In the genomic region with DNA sequence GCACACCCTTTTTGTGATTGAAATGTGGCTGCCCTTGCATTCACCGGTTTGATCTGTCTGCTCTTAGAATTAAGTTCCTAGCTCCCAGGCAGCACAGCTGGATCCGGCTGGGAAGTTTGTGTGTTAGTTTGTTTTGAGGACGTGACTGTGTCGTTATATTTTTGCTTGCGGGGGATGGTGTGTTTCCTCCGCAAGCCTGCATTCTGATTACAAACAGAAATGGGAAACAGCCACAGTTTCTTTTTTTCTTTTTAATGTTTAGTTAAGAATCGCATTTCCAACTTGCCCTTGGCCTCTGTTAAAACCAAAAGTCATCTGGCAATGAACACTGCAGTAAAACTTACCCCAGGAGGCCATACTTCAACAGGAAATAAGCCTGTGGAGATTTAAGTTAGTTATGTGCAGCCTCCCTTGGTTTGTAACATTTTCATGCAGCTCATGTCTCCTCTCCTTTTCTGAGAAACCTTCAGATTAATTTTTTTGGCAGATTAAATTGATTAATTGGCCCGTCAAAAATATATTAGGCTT, we compare ENCODE assay signal across 8 cellular contexts. TPM values are rescaled to one million over a fixed set of nuclear protein-coding genes. Genes with fewer than 3 reads are reported as not detected.
A peak's percentile ranks its signal among the peaks of the same experiment; 100 is the strongest.
DNase-seq lines count a peak whose midpoint lies in the region; ATAC-seq and TF ChIP-seq lines count a peak whose summit lies in the region.

No MANE protein-coding gene starts in this region.

- POLR2A ChIA-PET in activated CD4-positive, alpha-beta memory T cell treated with anti-CD3 and anti-CD28 coated beads, Interleukin-2, amount 10 ng/mL, durations not matched to agents 7 days and 5 days (lab: Charles Lee), result interaction anchor here (0.6 to 2.4 kb wide), 12 partner anchors 8 to 714 kb away, joined by 3 to 16 read pairs (median 6); no protein-coding TSS in a partner anchor

- no peak for TF ChIP-seq POLR2A in prostate gland (IDR thresholded peaks at IDR 0.05)

- CTCF ChIA-PET in activated CD4-positive, alpha-beta memory T cell treated with anti-CD3 and anti-CD28 coated beads, Interleukin-2, amount 10 ng/mL, durations not matched to agents 7 days and 5 days (lab: Charles Lee), result interaction anchor here (0.7 to 1.4 kb wide), 3 partner anchors 9 to 150 kb away, joined by 3 to 4 read pairs (median 3); no protein-coding TSS in a partner anchor

- 1 to 2% methylated on average over 8 of the region's 8 CpGs for whole genome bisulfite sequencing in heart right ventricle, 2 donors
- WGBS in prostate gland, result 1% methylated on average over 8 of the region's 8 CpGs

- no peaks in the 10 kb centered on the region for H3K9me3 Mint-ChIP-seq in activated CD4-positive, alpha-beta memory T cell treated with anti-CD3 and anti-CD28 coated beads, Interleukin-2, amount 10 ng/mL, durations not matched to agents 7 days and 5 days

- H3K36me3 ChIP-seq in heart right ventricle, result no peaks in the 10 kb centered on the region
- no peaks in the 10 kb centered on the region for H3K36me3 ChIP-seq in prostate gland

- H3K4me1 ChIP-seq in heart right ventricle (peaks cover 0 to 49% (median 44%) of the 10 kb centered on the region in 9 donors), prostate gland (replicated peaks) (no peaks in the 10 kb centered on the region)

- H3K9me3 ChIP-seq in heart right ventricle, result no peaks in the 10 kb centered on the region
- H3K9me3 ChIP-seq in prostate gland, result no peaks in the 10 kb centered on the region

- DNase-seq in GM03348 (ENCODE audit: low spot score) (peak; percentile 24), heart right ventricle (peak in 1 of 2 donors; percentile 52), prostate gland (ENCODE audit: low spot score) (no peak), DMS153 treated with DMSO at 0.1 percent for 48 hours (lab: John Stamatoyannopoulos, UW; ENCODE audit: unreplicated experiment) (no peak)
- no peak for DNase-seq in activated CD4-positive, alpha-beta memory T cell treated with anti-CD3 and anti-CD28 coated beads, Interleukin-2, amount 10 ng/mL, durations not matched to agents 7 days and 5 days

- H3K27ac ChIP-seq in heart right ventricle (peak overlapping the region; percentile 82 to 99 (median 95)), prostate gland (peak overlapping the region; percentile 84 to 89)

- peak overlapping the region; percentile 77 to 99 (median 92) for H3K4me3 ChIP-seq in heart right ventricle
- H3K4me3 ChIP-seq in prostate gland, result peak overlapping the region; percentile 71 to 88

- H3K4me1 Mint-ChIP-seq in activated CD4-positive, alpha-beta memory T cell treated with anti-CD3 and anti-CD28 coated beads, Interleukin-2, amount 10 ng/mL, durations not matched to agents 7 days and 5 days, result peaks cover 47% of the 10 kb centered on the region

- H3K27me3 ChIP-seq in heart right ventricle, result no peaks in the 10 kb centered on the region
- no peaks in the 10 kb centered on the region for H3K27me3 ChIP-seq in prostate gland (replicated peaks; ENCODE audit: insufficient read depth)

- H3K36me3 Mint-ChIP-seq in activated CD4-positive, alpha-beta memory T cell treated with anti-CD3 and anti-CD28 coated beads, Interleukin-2, amount 10 ng/mL, durations not matched to agents 7 days and 5 days (ENCODE audit: low read depth), result peaks cover 9% of the 10 kb centered on the region

- ATAC-seq in HG03159 (IDR thresholded peaks at IDR 0.05; ENCODE audit: unreplicated experiment), result peak; percentile 3
- peak in 6 of 8 donors; percentile 28 to 57 (median 40) for ATAC-seq in heart right ventricle
- ATAC-seq in HG02571 (IDR thresholded peaks at IDR 0.05; ENCODE audit: unreplicated experiment), result no peak
- ATAC-seq in HG02852 (IDR thresholded peaks at IDR 0.05; ENCODE audit: unreplicated experiment), result no peak

- H3K4me3 Mint-ChIP-seq in activated CD4-positive, alpha-beta memory T cell treated with anti-CD3 and anti-CD28 coated beads, Interleukin-2, amount 10 ng/mL, durations not matched to agents 7 days and 5 days, result peak overlapping the region; percentile 98

- H3K27ac Mint-ChIP-seq in activated CD4-positive, alpha-beta memory T cell treated with anti-CD3 and anti-CD28 coated beads, Interleukin-2, amount 10 ng/mL, durations not matched to agents 7 days and 5 days, result peak overlapping the region; percentile 97

- intact Hi-C loops in heart right ventricle (cut with DNase I), result loop anchor here in 3 of 10 donors (2.0 to 5.0 kb wide), 2 partner anchors 47 to 54 kb away; no protein-coding TSS in a partner anchor
- intact Hi-C loops in prostate gland (cut with DNase I), result no loop called here

- TF ChIP-seq CTCF in heart right ventricle (IDR thresholded peaks at IDR 0.05) (no peak), prostate gland (IDR thresholded peaks at IDR 0.05) (no peak)

- peaks cover 4% of the 10 kb centered on the region for H3K27me3 Mint-ChIP-seq in activated CD4-positive, alpha-beta memory T cell treated with anti-CD3 and anti-CD28 coated beads, Interleukin-2, amount 10 ng/mL, durations not matched to agents 7 days and 5 days

RNA-seq across cellular contexts. Expression of a gene that starts 0.9 kb away (rescaled TPM):
- 10 to 100 TPM; 77.5 to 79.6 TPM for total RNA-seq in activated CD4-positive, alpha-beta memory T cell treated with anti-CD3 and anti-CD28 coated beads, Interleukin-2, amount 10 ng/mL, durations not matched to agents 7 days and 5 days
- total RNA-seq in heart right ventricle (10 to 100 TPM; 15.2 to 28.7 (median 18.2) TPM), prostate gland (10 to 100 TPM; 17.2 to 19.6 TPM)
- polyA plus RNA-seq in heart right ventricle, result 10 to 100 TPM in 1 of 2 donors, 1 to 10 TPM in 1; 5.4 to 21.6 TPM

Comparison
In these comparisons a context has a peak if more than half of its experiments do, and no peak if none do; other contexts are left out.
1. ATAC-seq: peak in HG03159 (single experiment) and heart right ventricle (6 of 8); none in HG02571 (single experiment) and HG02852 (single experiment).